Comparison of ENCODE assay signal across 1 cellular context in the genomic region with DNA sequence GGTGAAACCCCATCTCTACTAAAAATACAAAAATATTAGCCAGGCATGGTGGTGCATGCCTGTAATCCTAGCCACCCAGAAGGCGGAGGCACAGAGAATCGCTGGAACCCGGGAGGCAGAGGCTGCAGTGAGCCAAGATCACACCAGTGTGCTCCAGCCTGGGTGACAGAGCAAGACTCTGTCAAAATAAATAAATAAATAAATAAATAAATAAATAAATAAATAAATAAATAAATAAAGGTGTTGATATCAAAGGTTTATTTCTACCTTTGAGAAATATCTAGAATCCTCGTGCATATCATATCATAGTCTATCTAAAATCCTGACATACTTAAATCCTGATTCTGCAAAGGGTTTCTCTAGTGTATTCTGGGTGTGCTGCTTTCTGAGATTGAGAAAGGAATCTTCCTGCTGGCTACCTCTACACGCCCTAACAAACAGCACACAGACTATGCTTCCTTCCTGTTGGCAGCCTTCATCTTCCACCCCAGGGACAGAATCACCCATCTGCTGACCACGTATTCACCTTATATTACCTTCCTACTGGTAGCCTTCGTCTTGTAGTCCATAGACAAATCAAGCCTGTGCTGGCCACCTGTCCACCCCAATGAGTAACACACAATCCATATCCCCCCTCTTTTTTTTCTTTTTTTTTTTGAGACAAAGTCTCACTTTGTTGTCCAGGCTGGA.
TF ChIP-seq lines count a peak whose summit lies in the region.

No MANE protein-coding gene starts in this region.

TF ChIP-seq in HEK293, 187 proteins besides CTCF, POLR2A, EP300 and RAD21 (continued from another document and continues in another):
- no peak for TF ChIP-seq YY1 (tag by site-specific recombination; IDR thresholded peaks at IDR 0.05)
- TF ChIP-seq ZNF596 (tag by site-specific recombination; IDR thresholded peaks at IDR 0.05): no peak
- TF ChIP-seq ZNF341 (tag by site-specific recombination; IDR thresholded peaks at IDR 0.05; ENCODE audit: low read depth): peak; percentile 50; the same call in 1 of the 2 replicates
- no peak for TF ChIP-seq YY2 (tag by site-specific recombination; IDR thresholded peaks at IDR 0.05)
- peak; percentile 90 for TF ChIP-seq ZNF791 (tag by site-specific recombination; IDR thresholded peaks at IDR 0.05)
- TF ChIP-seq KLF9 (tag by site-specific recombination; IDR thresholded peaks at IDR 0.05; ENCODE audit: low read depth): no peak
- peak; percentile 88; the same call in 1 of the 2 replicates for TF ChIP-seq ZNF354C (tag by site-specific recombination; IDR thresholded peaks at IDR 0.05; ENCODE audit: borderline replicate concordance, low read depth)
- TF ChIP-seq SP3 (tag by site-specific recombination; IDR thresholded peaks at IDR 0.05): peak; percentile 66
- TF ChIP-seq ZFP3 (tag by site-specific recombination; IDR thresholded peaks at IDR 0.05; ENCODE audit: low read depth): peak; percentile 62; the same call in 1 of the 2 replicates
- no peak for TF ChIP-seq ZNF112 (tag by site-specific recombination; IDR thresholded peaks at IDR 0.05)
- TF ChIP-seq ZNF600 (tag by site-specific recombination; IDR thresholded peaks at IDR 0.05): peak; percentile 51; the same call in 1 of the 2 replicates
- TF ChIP-seq, protein P1, sequence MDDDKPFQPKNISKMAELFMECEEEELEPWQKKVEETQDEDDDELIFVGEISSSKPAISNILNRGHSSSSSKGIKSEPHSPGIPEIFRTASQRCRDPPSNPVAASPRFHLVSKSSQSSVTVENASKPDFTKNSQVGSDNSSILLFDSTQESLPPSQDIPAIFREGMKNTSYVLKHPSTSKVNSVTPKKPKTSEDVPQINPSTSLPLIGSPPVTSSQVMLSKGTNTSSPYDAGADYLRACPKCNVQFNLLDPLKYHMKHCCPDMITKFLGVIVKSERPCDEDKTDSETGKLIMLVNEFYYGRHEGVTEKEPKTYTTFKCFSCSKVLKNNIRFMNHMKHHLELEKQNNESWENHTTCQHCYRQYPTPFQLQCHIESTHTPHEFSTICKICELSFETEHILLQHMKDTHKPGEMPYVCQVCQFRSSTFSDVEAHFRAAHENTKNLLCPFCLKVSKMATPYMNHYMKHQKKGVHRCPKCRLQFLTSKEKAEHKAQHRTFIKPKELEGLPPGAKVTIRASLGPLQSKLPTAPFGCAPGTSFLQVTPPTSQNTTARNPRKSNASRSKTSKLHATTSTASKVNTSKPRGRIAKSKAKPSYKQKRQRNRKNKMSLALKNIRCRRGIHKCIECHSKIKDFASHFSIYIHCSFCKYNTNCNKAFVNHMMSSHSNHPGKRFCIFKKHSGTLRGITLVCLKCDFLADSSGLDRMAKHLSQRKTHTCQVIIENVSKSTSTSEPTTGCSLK (tag by site-specific recombination; IDR thresholded peaks at IDR 0.05): no peak
- TF ChIP-seq ZNF394 (tag by site-specific recombination; IDR thresholded peaks at IDR 0.05; ENCODE audit: borderline replicate concordance): peak; percentile 99
- TF ChIP-seq, protein P2, sequence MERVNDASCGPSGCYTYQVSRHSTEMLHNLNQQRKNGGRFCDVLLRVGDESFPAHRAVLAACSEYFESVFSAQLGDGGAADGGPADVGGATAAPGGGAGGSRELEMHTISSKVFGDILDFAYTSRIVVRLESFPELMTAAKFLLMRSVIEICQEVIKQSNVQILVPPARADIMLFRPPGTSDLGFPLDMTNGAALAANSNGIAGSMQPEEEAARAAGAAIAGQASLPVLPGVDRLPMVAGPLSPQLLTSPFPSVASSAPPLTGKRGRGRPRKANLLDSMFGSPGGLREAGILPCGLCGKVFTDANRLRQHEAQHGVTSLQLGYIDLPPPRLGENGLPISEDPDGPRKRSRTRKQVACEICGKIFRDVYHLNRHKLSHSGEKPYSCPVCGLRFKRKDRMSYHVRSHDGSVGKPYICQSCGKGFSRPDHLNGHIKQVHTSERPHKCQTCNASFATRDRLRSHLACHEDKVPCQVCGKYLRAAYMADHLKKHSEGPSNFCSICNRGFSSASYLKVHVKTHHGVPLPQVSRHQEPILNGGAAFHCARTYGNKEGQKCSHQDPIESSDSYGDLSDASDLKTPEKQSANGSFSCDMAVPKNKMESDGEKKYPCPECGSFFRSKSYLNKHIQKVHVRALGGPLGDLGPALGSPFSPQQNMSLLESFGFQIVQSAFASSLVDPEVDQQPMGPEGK (tag by site-specific recombination; IDR thresholded peaks at IDR 0.05): no peak
- peak; percentile 99 for TF ChIP-seq ZNF404 (tag by site-specific recombination; IDR thresholded peaks at IDR 0.05)
- no peak for TF ChIP-seq ZNF843 (tag by site-specific recombination; IDR thresholded peaks at IDR 0.05)
- TF ChIP-seq, protein P3, sequence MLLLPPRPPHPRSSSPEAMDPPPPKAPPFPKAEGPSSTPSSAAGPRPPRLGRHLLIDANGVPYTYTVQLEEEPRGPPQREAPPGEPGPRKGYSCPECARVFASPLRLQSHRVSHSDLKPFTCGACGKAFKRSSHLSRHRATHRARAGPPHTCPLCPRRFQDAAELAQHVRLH (tag by site-specific recombination; IDR thresholded peaks at IDR 0.05): peak; percentile 90
- no peak for TF ChIP-seq ZNF571 (tag by site-specific recombination; IDR thresholded peaks at IDR 0.05)
- TF ChIP-seq ZNF501 (tag by site-specific recombination; IDR thresholded peaks at IDR 0.05): peak; percentile 91; the same call in 1 of the 2 replicates
- TF ChIP-seq ZNF473 (tag by site-specific recombination; IDR thresholded peaks at IDR 0.05): no peak
- TF ChIP-seq, protein P4, sequence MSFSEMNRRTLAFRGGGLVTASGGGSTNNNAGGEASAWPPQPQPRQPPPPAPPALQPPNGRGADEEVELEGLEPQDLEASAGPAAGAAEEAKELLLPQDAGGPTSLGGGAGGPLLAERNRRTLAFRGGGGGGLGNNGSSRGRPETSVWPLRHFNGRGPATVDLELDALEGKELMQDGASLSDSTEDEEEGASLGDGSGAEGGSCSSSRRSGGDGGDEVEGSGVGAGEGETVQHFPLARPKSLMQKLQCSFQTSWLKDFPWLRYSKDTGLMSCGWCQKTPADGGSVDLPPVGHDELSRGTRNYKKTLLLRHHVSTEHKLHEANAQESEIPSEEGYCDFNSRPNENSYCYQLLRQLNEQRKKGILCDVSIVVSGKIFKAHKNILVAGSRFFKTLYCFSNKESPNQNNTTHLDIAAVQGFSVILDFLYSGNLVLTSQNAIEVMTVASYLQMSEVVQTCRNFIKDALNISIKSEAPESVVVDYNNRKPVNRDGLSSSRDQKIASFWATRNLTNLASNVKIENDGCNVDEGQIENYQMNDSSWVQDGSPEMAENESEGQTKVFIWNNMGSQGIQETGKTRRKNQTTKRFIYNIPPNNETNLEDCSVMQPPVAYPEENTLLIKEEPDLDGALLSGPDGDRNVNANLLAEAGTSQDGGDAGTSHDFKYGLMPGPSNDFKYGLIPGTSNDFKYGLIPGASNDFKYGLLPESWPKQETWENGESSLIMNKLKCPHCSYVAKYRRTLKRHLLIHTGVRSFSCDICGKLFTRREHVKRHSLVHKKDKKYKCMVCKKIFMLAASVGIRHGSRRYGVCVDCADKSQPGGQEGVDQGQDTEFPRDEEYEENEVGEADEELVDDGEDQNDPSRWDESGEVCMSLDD (tag by site-specific recombination; IDR thresholded peaks at IDR 0.05): no peak
- peak; percentile 98 for TF ChIP-seq ZNF140 (tag by site-specific recombination; IDR thresholded peaks at IDR 0.05)
- peak; percentile 92 for TF ChIP-seq ZNF202 (tag by site-specific recombination; IDR thresholded peaks at IDR 0.05; ENCODE audit: borderline replicate concordance)
- TF ChIP-seq ZBTB7A (tag by site-specific recombination; IDR thresholded peaks at IDR 0.05; ENCODE audit: low read depth): peak; percentile 59; the same call in 1 of the 2 replicates
- TF ChIP-seq ZNF335 (tag by site-specific recombination; conservative IDR thresholded peaks at IDR 0.05): no peak
- no peak for TF ChIP-seq SP7 (tag by site-specific recombination; IDR thresholded peaks at IDR 0.05)
- TF ChIP-seq GLI4 (tag by site-specific recombination; IDR thresholded peaks at IDR 0.05): no peak
- peak; percentile 92 for TF ChIP-seq ZNF514 (tag by site-specific recombination; IDR thresholded peaks at IDR 0.05)
- peak; percentile 29; the same call in 1 of the 2 replicates for TF ChIP-seq OSR2 (tag by site-specific recombination; IDR thresholded peaks at IDR 0.05)
- TF ChIP-seq ZNF274 (IDR thresholded peaks at IDR 0.05; ENCODE audit: low read length): no peak
- no peak for TF ChIP-seq ZNF274 (tag by site-specific recombination; IDR thresholded peaks at IDR 0.05; ENCODE audit: borderline replicate concordance)
- TF ChIP-seq, protein P5, sequence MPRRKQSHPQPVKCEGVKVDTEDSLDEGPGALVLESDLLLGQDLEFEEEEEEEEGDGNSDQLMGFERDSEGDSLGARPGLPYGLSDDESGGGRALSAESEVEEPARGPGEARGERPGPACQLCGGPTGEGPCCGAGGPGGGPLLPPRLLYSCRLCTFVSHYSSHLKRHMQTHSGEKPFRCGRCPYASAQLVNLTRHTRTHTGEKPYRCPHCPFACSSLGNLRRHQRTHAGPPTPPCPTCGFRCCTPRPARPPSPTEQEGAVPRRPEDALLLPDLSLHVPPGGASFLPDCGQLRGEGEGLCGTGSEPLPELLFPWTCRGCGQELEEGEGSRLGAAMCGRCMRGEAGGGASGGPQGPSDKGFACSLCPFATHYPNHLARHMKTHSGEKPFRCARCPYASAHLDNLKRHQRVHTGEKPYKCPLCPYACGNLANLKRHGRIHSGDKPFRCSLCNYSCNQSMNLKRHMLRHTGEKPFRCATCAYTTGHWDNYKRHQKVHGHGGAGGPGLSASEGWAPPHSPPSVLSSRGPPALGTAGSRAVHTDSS (tag by site-specific recombination; IDR thresholded peaks at IDR 0.05): no peak
- TF ChIP-seq ZNF561 (tag by site-specific recombination; IDR thresholded peaks at IDR 0.05; ENCODE audit: borderline replicate concordance): no peak
- TF ChIP-seq, protein P6, sequence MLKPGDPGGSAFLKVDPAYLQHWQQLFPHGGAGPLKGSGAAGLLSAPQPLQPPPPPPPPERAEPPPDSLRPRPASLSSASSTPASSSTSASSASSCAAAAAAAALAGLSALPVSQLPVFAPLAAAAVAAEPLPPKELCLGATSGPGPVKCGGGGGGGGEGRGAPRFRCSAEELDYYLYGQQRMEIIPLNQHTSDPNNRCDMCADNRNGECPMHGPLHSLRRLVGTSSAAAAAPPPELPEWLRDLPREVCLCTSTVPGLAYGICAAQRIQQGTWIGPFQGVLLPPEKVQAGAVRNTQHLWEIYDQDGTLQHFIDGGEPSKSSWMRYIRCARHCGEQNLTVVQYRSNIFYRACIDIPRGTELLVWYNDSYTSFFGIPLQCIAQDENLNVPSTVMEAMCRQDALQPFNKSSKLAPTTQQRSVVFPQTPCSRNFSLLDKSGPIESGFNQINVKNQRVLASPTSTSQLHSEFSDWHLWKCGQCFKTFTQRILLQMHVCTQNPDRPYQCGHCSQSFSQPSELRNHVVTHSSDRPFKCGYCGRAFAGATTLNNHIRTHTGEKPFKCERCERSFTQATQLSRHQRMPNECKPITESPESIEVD (tag by site-specific recombination; IDR thresholded peaks at IDR 0.05): no peak
- no peak for TF ChIP-seq ZNF707 (tag by site-specific recombination; IDR thresholded peaks at IDR 0.05)
- no peak for TF ChIP-seq HOXC10 (CRISPR knock-in tag; IDR thresholded peaks at IDR 0.05)
- TF ChIP-seq, protein P7, sequence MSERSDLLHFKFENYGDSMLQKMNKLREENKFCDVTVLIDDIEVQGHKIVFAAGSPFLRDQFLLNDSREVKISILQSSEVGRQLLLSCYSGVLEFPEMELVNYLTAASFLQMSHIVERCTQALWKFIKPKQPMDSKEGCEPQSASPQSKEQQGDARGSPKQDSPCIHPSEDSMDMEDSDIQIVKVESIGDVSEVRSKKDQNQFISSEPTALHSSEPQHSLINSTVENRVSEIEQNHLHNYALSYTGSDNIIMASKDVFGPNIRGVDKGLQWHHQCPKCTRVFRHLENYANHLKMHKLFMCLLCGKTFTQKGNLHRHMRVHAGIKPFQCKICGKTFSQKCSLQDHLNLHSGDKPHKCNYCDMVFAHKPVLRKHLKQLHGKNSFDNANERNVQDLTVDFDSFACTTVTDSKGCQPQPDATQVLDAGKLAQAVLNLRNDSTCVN (tag by site-specific recombination; optimal IDR thresholded peaks at IDR 0.05): no peak
- peak; percentile 97 for TF ChIP-seq ZFP37 (tag by site-specific recombination; IDR thresholded peaks at IDR 0.05)
- peak; percentile 87 for TF ChIP-seq ZNF529 (tag by site-specific recombination; IDR thresholded peaks at IDR 0.05; ENCODE audit: insufficient replicate concordance)
- peak; percentile 97 for TF ChIP-seq ZNF266 (tag by site-specific recombination; IDR thresholded peaks at IDR 0.05; ENCODE audit: low read depth)
- TF ChIP-seq TCF7L2 (IDR thresholded peaks at IDR 0.05; ENCODE audit: borderline replicate concordance, low read depth, low read length): no peak
- TF ChIP-seq BCL11B (tag by site-specific recombination; IDR thresholded peaks at IDR 0.05; ENCODE audit: low read depth): no peak
- TF ChIP-seq SALL2 (tag by site-specific recombination; IDR thresholded peaks at IDR 0.05; ENCODE audit: borderline replicate concordance): no peak
- TF ChIP-seq, protein P8, sequence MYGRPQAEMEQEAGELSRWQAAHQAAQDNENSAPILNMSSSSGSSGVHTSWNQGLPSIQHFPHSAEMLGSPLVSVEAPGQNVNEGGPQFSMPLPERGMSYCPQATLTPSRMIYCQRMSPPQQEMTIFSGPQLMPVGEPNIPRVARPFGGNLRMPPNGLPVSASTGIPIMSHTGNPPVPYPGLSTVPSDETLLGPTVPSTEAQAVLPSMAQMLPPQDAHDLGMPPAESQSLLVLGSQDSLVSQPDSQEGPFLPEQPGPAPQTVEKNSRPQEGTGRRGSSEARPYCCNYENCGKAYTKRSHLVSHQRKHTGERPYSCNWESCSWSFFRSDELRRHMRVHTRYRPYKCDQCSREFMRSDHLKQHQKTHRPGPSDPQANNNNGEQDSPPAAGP (tag by site-specific recombination; IDR thresholded peaks at IDR 0.05): no peak
- TF ChIP-seq ZNF223 (tag by site-specific recombination; IDR thresholded peaks at IDR 0.05): peak; percentile 85
- no peak for TF ChIP-seq ZNF416 (tag by site-specific recombination; IDR thresholded peaks at IDR 0.05)
- TF ChIP-seq, protein P9, sequence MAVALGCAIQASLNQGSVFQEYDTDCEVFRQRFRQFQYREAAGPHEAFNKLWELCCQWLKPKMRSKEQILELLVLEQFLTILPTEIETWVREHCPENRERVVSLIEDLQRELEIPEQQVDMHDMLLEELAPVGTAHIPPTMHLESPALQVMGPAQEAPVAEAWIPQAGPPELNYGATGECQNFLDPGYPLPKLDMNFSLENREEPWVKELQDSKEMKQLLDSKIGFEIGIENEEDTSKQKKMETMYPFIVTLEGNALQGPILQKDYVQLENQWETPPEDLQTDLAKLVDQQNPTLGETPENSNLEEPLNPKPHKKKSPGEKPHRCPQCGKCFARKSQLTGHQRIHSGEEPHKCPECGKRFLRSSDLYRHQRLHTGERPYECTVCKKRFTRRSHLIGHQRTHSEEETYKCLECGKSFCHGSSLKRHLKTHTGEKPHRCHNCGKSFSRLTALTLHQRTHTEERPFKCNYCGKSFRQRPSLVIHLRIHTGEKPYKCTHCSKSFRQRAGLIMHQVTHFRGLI (tag by site-specific recombination; IDR thresholded peaks at IDR 0.05): no peak
- TF ChIP-seq ZNF302 (tag by site-specific recombination; IDR thresholded peaks at IDR 0.05; ENCODE audit: low read depth): 0 out of 2 replicates have a peak, but pooled peaks have one; percentile 54
- TF ChIP-seq ZNF830 (tag by site-specific recombination; IDR thresholded peaks at IDR 0.05; ENCODE audit: low read depth): no peak
- no peak for TF ChIP-seq ZNF548 (tag by site-specific recombination; IDR thresholded peaks at IDR 0.05)
